In the genomic region with DNA sequence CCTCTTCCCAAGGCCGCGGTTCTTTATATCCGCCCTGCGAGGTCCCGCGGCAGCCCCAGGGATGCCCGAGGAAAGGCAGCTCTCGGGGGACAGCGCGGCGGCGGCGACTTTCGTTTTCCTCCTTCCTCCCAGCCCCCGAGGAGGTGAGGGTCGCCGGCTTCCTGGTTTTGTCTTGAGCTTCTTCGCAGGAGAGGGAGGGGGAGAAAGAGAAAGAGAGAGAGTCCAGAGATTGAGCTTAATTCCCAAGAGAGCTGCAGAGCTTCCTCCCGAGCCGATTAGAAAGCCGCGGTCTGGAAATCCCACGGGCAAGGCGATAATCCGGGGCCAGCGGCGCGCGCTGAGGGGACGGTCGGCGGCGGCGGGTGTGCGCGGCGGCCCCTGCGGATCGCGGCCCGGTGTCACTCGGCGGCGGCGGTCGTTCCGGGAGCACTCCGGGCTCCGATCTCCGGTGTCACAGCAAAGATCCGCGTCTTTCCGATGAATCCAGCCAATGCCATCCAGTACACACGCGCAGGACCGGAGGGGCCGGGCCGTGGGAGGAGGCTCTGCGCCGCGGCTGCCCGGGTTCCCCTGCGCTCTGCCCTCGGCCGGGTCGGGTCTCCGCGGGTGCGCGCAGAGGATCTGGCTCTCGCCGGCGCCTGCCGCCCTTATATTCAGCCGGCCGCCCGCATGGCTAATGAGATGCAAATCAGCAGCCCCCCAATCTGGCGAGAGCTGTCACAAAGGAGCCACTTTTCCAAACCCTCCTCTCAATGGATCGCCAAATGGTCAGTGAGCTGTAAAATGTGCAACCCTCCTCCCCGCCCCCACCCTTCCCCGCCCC, we compare ENCODE assay signal across 1 cellular context.
TF ChIP-seq lines count a peak whose summit lies in the region.

A gene with protein sequence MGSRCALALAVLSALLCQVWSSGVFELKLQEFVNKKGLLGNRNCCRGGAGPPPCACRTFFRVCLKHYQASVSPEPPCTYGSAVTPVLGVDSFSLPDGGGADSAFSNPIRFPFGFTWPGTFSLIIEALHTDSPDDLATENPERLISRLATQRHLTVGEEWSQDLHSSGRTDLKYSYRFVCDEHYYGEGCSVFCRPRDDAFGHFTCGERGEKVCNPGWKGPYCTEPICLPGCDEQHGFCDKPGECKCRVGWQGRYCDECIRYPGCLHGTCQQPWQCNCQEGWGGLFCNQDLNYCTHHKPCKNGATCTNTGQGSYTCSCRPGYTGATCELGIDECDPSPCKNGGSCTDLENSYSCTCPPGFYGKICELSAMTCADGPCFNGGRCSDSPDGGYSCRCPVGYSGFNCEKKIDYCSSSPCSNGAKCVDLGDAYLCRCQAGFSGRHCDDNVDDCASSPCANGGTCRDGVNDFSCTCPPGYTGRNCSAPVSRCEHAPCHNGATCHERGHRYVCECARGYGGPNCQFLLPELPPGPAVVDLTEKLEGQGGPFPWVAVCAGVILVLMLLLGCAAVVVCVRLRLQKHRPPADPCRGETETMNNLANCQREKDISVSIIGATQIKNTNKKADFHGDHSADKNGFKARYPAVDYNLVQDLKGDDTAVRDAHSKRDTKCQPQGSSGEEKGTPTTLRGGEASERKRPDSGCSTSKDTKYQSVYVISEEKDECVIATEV (minus strand): TSS at position 773 of the 823 bp plus-strand sequence. CDS start 939 bp downstream, outside the sequence.

TF ChIP-seq in K562, 482 proteins besides CTCF, POLR2A, EP300 and RAD21:
- peak; percentile 64 for TF ChIP-seq ZNF263 (CRISPR knock-in tag; IDR thresholded peaks at IDR 0.05; ENCODE audit: borderline replicate concordance)
- no peak for TF ChIP-seq SPI1 (IDR thresholded peaks at IDR 0.05; ENCODE audit: borderline replicate concordance, low read depth, low read length)
- TF ChIP-seq, protein P1, sequence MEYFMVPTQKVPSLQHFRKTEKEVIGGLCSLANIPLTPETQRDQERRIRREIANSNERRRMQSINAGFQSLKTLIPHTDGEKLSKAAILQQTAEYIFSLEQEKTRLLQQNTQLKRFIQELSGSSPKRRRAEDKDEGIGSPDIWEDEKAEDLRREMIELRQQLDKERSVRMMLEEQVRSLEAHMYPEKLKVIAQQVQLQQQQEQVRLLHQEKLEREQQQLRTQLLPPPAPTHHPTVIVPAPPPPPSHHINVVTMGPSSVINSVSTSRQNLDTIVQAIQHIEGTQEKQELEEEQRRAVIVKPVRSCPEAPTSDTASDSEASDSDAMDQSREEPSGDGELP (CRISPR knock-in tag; IDR thresholded peaks at IDR 0.05; ENCODE audit: borderline replicate concordance) = peak; percentile 19; the same call in 1 of the 2 replicates
- TF ChIP-seq, protein P2, sequence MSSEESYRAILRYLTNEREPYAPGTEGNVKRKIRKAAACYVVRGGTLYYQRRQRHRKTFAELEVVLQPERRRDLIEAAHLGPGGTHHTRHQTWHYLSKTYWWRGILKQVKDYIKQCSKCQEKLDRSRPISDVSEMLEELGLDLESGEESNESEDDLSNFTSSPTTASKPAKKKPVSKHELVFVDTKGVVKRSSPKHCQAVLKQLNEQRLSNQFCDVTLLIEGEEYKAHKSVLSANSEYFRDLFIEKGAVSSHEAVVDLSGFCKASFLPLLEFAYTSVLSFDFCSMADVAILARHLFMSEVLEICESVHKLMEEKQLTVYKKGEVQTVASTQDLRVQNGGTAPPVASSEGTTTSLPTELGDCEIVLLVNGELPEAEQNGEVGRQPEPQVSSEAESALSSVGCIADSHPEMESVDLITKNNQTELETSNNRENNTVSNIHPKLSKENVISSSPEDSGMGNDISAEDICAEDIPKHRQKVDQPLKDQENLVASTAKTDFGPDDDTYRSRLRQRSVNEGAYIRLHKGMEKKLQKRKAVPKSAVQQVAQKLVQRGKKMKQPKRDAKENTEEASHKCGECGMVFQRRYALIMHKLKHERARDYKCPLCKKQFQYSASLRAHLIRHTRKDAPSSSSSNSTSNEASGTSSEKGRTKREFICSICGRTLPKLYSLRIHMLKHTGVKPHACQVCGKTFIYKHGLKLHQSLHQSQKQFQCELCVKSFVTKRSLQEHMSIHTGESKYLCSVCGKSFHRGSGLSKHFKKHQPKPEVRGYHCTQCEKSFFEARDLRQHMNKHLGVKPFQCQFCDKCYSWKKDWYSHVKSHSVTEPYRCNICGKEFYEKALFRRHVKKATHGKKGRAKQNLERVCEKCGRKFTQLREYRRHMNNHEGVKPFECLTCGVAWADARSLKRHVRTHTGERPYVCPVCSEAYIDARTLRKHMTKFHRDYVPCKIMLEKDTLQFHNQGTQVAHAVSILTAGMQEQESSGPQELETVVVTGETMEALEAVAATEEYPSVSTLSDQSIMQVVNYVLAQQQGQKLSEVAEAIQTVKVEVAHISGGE (CRISPR knock-in tag; IDR thresholded peaks at IDR 0.05) = peak in 1 of 3 experiments; percentile 34; a peak in 1 of 6 replicates
